Comparison of ENCODE assay signal across 22 cellular contexts in genomic region chr5:54206580-54207229, GRCh38.
DNase-seq lines count a peak whose midpoint lies in the region; ATAC-seq and TF ChIP-seq lines count a peak whose summit lies in the region.
"Had no signal": no experiment of that assay in that cellular context is flagged by ENCODE, and none has a peak within 500 bp of the region (broad histone marks: within the 10 kb centered on the region; RNA-seq: fewer than 3 reads in every experiment).

No MANE protein-coding gene starts in this region.

- no peak overlapping the region for H3K4me3 Mint-ChIP-seq in neural progenitor cell
- H3K4me3 Mint-ChIP-seq: activated CD4-positive, alpha-beta T cell treated with anti-CD3 and anti-CD28 coated beads, Interleukin-2, amount 10 ng/mL, durations not matched to agents 24 days and 14 days; central memory CD8-positive, alpha-beta T cell; neural crest cell had no signal

- peaks cover 18% of the 10 kb centered on the region for H3K4me1 ChIP-seq in neural progenitor cell

- ATAC-seq in GM19025 (IDR thresholded peaks at IDR 0.05; ENCODE audit: low read depth, unreplicated experiment) (peak; percentile 75), GM21737 (IDR thresholded peaks at IDR 0.05; ENCODE audit: unreplicated experiment) (peak; percentile 81), HG03097 (IDR thresholded peaks at IDR 0.05; ENCODE audit: low FRiP score, unreplicated experiment) (peak; percentile 82), GM18511 (IDR thresholded peaks at IDR 0.05; ENCODE audit: unreplicated experiment) (no peak), HG02763 (IDR thresholded peaks at IDR 0.05; ENCODE audit: unreplicated experiment) (no peak)
- ATAC-seq: gastroesophageal sphincter, left colon had no signal

- no peaks in the 10 kb centered on the region for H3K9me3 ChIP-seq in neural progenitor cell (ENCODE audit: low read depth)
- H3K9me3 ChIP-seq: gastroesophageal sphincter had no signal

- H2AFZ ChIP-seq in neural progenitor cell (replicated peaks) = no peak overlapping the region

- H3K4me3 ChIP-seq in neural progenitor cell = no peak overlapping the region
- H3K4me3 ChIP-seq: gastroesophageal sphincter, MG63, thoracic aorta had no signal

- H3K27ac Mint-ChIP-seq in neural progenitor cell = no peak overlapping the region
- H3K27ac Mint-ChIP-seq: activated CD4-positive, alpha-beta T cell treated with anti-CD3 and anti-CD28 coated beads, Interleukin-2, amount 10 ng/mL, durations not matched to agents 24 days and 14 days had no signal

- no peaks in the 10 kb centered on the region for H3K27me3 ChIP-seq in neural progenitor cell
- H3K27me3 ChIP-seq: gastroesophageal sphincter, MG63 had no signal

- H3K9ac ChIP-seq in neural progenitor cell = no peak overlapping the region

- peaks cover 10% of the 10 kb centered on the region for H3F3A ChIP-seq in neural progenitor cell (ENCODE audit: low read depth)

- intact Hi-C loops in posterior vena cava (cut with DNase I) = no loop called here

- H3K36me3 Mint-ChIP-seq in neural progenitor cell = peaks cover 3% of the 10 kb centered on the region

- no peaks in the 10 kb centered on the region for H3K27me3 Mint-ChIP-seq in neural progenitor cell (ENCODE audit: insufficient read depth, low read depth)
- H3K27me3 Mint-ChIP-seq: central memory CD8-positive, alpha-beta T cell had no signal

- peaks cover 12% of the 10 kb centered on the region for H3K9me3 Mint-ChIP-seq in neural progenitor cell
- H3K9me3 Mint-ChIP-seq: activated CD4-positive, alpha-beta T cell treated with anti-CD3 and anti-CD28 coated beads, Interleukin-2, amount 10 ng/mL, durations not matched to agents 24 days and 14 days had no signal

- H3K4me1 Mint-ChIP-seq in neural progenitor cell = peaks cover 2% of the 10 kb centered on the region
- H3K4me1 Mint-ChIP-seq: activated CD4-positive, alpha-beta T cell treated with anti-CD3 and anti-CD28 coated beads, Interleukin-2, amount 10 ng/mL, durations not matched to agents 24 days and 14 days; neural crest cell had no signal

- H3K79me2 ChIP-seq in neural progenitor cell (ENCODE audit: low read depth) = peaks cover 44% of the 10 kb centered on the region

- H3K4me2 ChIP-seq in neural progenitor cell = peak overlapping the region; percentile 32

- no peak for TF ChIP-seq CTCF in neural progenitor cell (IDR thresholded peaks at IDR 0.05)

- H3K36me3 ChIP-seq in neural progenitor cell = no peaks in the 10 kb centered on the region
- H3K36me3 ChIP-seq: gastroesophageal sphincter, MG63, thoracic aorta had no signal

- H4K20me1 ChIP-seq in neural progenitor cell (ENCODE audit: low read depth) = no peaks in the 10 kb centered on the region

- DNase-seq in neural progenitor cell (ENCODE audit: low spot score) = no peak
- DNase-seq in posterior vena cava (ENCODE audit: low spot score) = no peak
- no peak for DNase-seq in stimulated activated CD4-positive, alpha-beta T cell treated with anti-CD3 and anti-CD28 coated beads, Interleukin-1b, Interleukin-23, amount 100 ng/mL, for 48 hours
- DNase-seq: activated CD4-positive, alpha-beta T cell treated with anti-CD3 and anti-CD28 coated beads, Interleukin-2, amount 10 ng/mL, durations not matched to agents 24 days and 14 days; activated CD8-positive, alpha-beta memory T cell treated with anti-CD3 and anti-CD28 coated beads, Interleukin-2, amount 50 U/mL, for 4 hours; activated effector memory CD4-positive, alpha-beta T cell treated with anti-CD3 and anti-CD28 coated beads, Interleukin-2, amount 50 U/mL, for 16 hours; AML-193; amygdala; COR-L47; erythroblast; IMR-90; left colon; MG63 had no signal

- H3K27ac ChIP-seq in neural progenitor cell = no peak overlapping the region
- H3K27ac ChIP-seq: gastroesophageal sphincter, thoracic aorta had no signal

Comparison
In these comparisons a context has a peak if more than half of its experiments do, and no peak if none do; other contexts are left out.
1. ATAC-seq: peak in GM19025 (single experiment), GM21737 (single experiment) and HG03097 (single experiment); none in GM18511 (single experiment) and HG02763 (single experiment).